ENCODE assay signal across 25 cellular contexts in genomic region chr4:86034616-86035015, GRCh38.
"Had no signal": no experiment of that assay in that cellular context is flagged by ENCODE, and none has a peak within 500 bp of the region (broad histone marks: within the 10 kb centered on the region; RNA-seq: fewer than 3 reads in every experiment).

No MANE protein-coding gene starts in this region.

- H3K9me3 Mint-ChIP-seq: naive B cell; nephron progenitor cell; stimulated activated naive B cell treated with anti-CD40 and anti-IgM and Interleukin-4, amounts not matched to agents 10 μg/mL and 1 μg/mL and 100 μg/mL, for 72 hours; type B pancreatic cell had no signal

- H3K36me3 ChIP-seq: esophagus muscularis mucosa, left ventricle myocardium inferior, stomach, thoracic aorta had no signal

- H3K4me3 Mint-ChIP-seq: nephron progenitor cell; stimulated activated naive B cell treated with anti-CD40 and anti-IgM and Interleukin-4, amounts not matched to agents 10 μg/mL and 1 μg/mL and 100 μg/mL, for 72 hours; type B pancreatic cell had no signal

- H3K27me3 Mint-ChIP-seq: type B pancreatic cell had no signal

- ATAC-seq: foreskin keratinocyte; left cardiac atrium; psoas muscle; sciatic nerve; stimulated activated naive B cell treated with anti-CD40 and anti-IgM and Interleukin-4, amounts not matched to agents 10 μg/mL and 1 μg/mL and 100 μg/mL, for 72 hours had no signal

- DNase-seq: cortex of kidney; dorsolateral prefrontal cortex; effector CD8-positive, alpha-beta T cell; foreskin keratinocyte; head of caudate nucleus; kidney; left cardiac atrium; left ventricle myocardium inferior; mesendoderm; naive B cell; nephron progenitor cell; psoas muscle; retina; stimulated activated CD4-positive, alpha-beta T cell treated with anti-CD3 and anti-CD28 coated beads, Interleukin-2, amount 100 ng/mL, for 24 hours; stimulated activated CD4-positive, alpha-beta T cell treated with anti-CD3 and anti-CD28 coated beads, Interleukin-4, amount 100 ng/mL, for 4 hours; stimulated activated naive B cell treated with anti-CD40 and anti-IgM and Interleukin-4, amounts not matched to agents 10 μg/mL and 1 μg/mL and 100 μg/mL, for 72 hours; stomach; substantia nigra had no signal

- H3K4me3 ChIP-seq: dorsolateral prefrontal cortex, esophagus muscularis mucosa, hepatocyte, left ventricle myocardium inferior, lung, psoas muscle, stomach, thoracic aorta had no signal

- H3K36me3 Mint-ChIP-seq: naive B cell; stimulated activated naive B cell treated with anti-CD40 and anti-IgM and Interleukin-4, amounts not matched to agents 10 μg/mL and 1 μg/mL and 100 μg/mL, for 72 hours; type B pancreatic cell had no signal

- H3K27ac Mint-ChIP-seq: naive B cell; nephron progenitor cell; stimulated activated naive B cell treated with anti-CD40 and anti-IgM and Interleukin-4, amounts not matched to agents 10 μg/mL and 1 μg/mL and 100 μg/mL, for 72 hours; type B pancreatic cell had no signal

- H3K27me3 ChIP-seq: dorsolateral prefrontal cortex, esophagus muscularis mucosa, foreskin keratinocyte, hepatocyte, stomach had no signal

- FAIRE-seq: kidney, urothelium cell line had no signal

- H3K27ac ChIP-seq: esophagus muscularis mucosa, foreskin keratinocyte, hepatocyte, psoas muscle, stomach had no signal

- H3K4me1 Mint-ChIP-seq: naive B cell had no signal

- H2AFZ ChIP-seq: hepatocyte had no signal

- H3K4me2 ChIP-seq: hepatocyte had no signal

- H3K4me1 ChIP-seq: foreskin keratinocyte had no signal

- H3K79me2 ChIP-seq: hepatocyte had no signal

- H3K9me3 ChIP-seq: esophagus muscularis mucosa, left ventricle myocardium inferior, psoas muscle, stomach, thoracic aorta had no signal
